8 cellular contexts compared by ENCODE assay signal in genomic region chr4:25863347-25863784, GRCh38. TPM values are rescaled to one million over a fixed set of nuclear protein-coding genes. Genes with fewer than 3 reads are reported as not detected.
DNase-seq lines count a peak whose midpoint lies in the region; ATAC-seq and TF ChIP-seq lines count a peak whose summit lies in the region.

No MANE protein-coding gene starts in this region.

- H4K20me1 ChIP-seq in SK-N-SH (ENCODE audit: insufficient read depth) = no peaks in the 10 kb centered on the region

- no peak for TF ChIP-seq RAD21 in SK-N-SH (IDR thresholded peaks at IDR 0.05; ENCODE audit: low read length)

- H3F3A ChIP-seq in SK-N-SH (replicated peaks; ENCODE audit: insufficient read depth) = no peaks in the 10 kb centered on the region

- H3K79me2 ChIP-seq in SK-N-SH (ENCODE audit: insufficient read depth) = no peaks in the 10 kb centered on the region

- peaks cover 4% of the 10 kb centered on the region for H3K36me3 Mint-ChIP-seq in osteocyte (ENCODE audit: unreplicated experiment)

- peak overlapping the region; percentile 66 for H3K4me3 Mint-ChIP-seq in osteocyte (ENCODE audit: unreplicated experiment)

- TF ChIP-seq EP300 in SK-N-SH (IDR thresholded peaks at IDR 0.05; ENCODE audit: borderline replicate concordance in 1 of 2, low read depth in 1 of 2, low read length in 1 of 2) = no peak

- H3K27me3 ChIP-seq in SK-N-SH (ENCODE audit: insufficient read depth) = no peaks in the 10 kb centered on the region

- H3K9me2 ChIP-seq in SK-N-SH = no peaks in the 10 kb centered on the region

- no peaks in the 10 kb centered on the region for H3K9me3 Mint-ChIP-seq in osteocyte (ENCODE audit: unreplicated experiment)

- TF ChIP-seq CTCF in SK-N-SH (IDR thresholded peaks at IDR 0.05) (peak; percentile 40), VCaP (conservative IDR thresholded peaks at IDR 0.05) (peak; percentile 50), fibroblast of mammary gland (conservative IDR thresholded peaks at IDR 0.05; ENCODE audit: control insufficient read depth, insufficient read depth, low read depth, low read length) (no peak), osteocyte (IDR thresholded peaks at IDR 0.05) (peak; percentile 38)

- no peak overlapping the region for H2AFZ ChIP-seq in SK-N-SH (ENCODE audit: low read depth)

- CTCF ChIA-PET in SK-N-SH (lab: Yijun Ruan, JAX) = no interaction called here

- 70% methylated on average over 26 of the region's 26 CpGs for WGBS in SK-N-SH (ENCODE audit: low lambda C conversion rate)

- H3K27ac Mint-ChIP-seq in osteocyte (ENCODE audit: unreplicated experiment) = no peak overlapping the region

- no peaks in the 10 kb centered on the region for H3K9me3 ChIP-seq in SK-N-SH

- H3K9ac ChIP-seq in SK-N-SH = no peak overlapping the region

- DNase-seq in SK-N-SH = peak; percentile 57
- no peak for DNase-seq in fibroblast of mammary gland (ENCODE audit: low read depth)
- DNase-seq in osteocyte (ENCODE audit: extremely low spot score, unreplicated experiment) = no peak
- DNase-seq in dermis blood vessel endothelial cell = no peak
- no peak for DNase-seq in DMS79 treated with DMSO at 0.1 percent for 48 hours (lab: John Stamatoyannopoulos, UW)

- H3K4me1 Mint-ChIP-seq in osteocyte (ENCODE audit: unreplicated experiment) = peaks cover 18% of the 10 kb centered on the region

- no peaks in the 10 kb centered on the region for H3K27me3 Mint-ChIP-seq in osteocyte (ENCODE audit: unreplicated experiment)

- H3K4me1 ChIP-seq in SK-N-SH (ENCODE audit: control insufficient read depth in 1 of 2, insufficient read depth in 2 of 2, low read depth in 1 of 2, low read length in 1 of 2) = peaks cover 13 to 14% of the 10 kb centered on the region in 2 experiments; a peak in 2 of 4 replicates

- POLR2A ChIA-PET in SK-N-SH (lab: Yijun Ruan, JAX) = no interaction called here

- peak overlapping the region; percentile 50; the same call in 1 of the 2 replicates for H3K4me2 ChIP-seq in SK-N-SH

- H3K4me3 ChIP-seq in SK-N-SH (ENCODE audit: low read depth in 2 of 2, low read length in 1 of 2) (peak overlapping the region; percentile 17 to 57; a peak in 3 of 4 replicates), fibroblast of mammary gland (ENCODE audit: control insufficient read depth, low read depth, low read length) (peak overlapping the region; percentile 27)

- H3K36me3 ChIP-seq in SK-N-SH (replicated peaks in 1 of 2; ENCODE audit: control insufficient read depth in 1 of 2, insufficient read depth in 2 of 2, low read length in 1 of 2) = no peaks in the 10 kb centered on the region

- H3K27ac ChIP-seq in SK-N-SH (ENCODE audit: low read depth in 2 of 2, low read length in 1 of 2) (no peak overlapping the region), VCaP (peak overlapping the region; percentile 75)

- ATAC-seq in SK-N-SH treated with all-trans-retinoic acid at 6 μM for 48 hours (no peak), GM21390 (IDR thresholded peaks at IDR 0.05; ENCODE audit: unreplicated experiment) (no peak)

TF ChIP-seq in SK-N-SH, 30 proteins besides CTCF, POLR2A, EP300 and RAD21:
- TF ChIP-seq JUND (IDR thresholded peaks at IDR 0.05) = no peak
TF ChIP-seq in SK-N-SH: peak in this region for 0.

TF ChIP-seq in SK-N-SH treated with all-trans-retinoic acid at 6 μM for 48 hours, 23 proteins besides CTCF, POLR2A, EP300 and RAD21:
- TF ChIP-seq PATZ1 (CRISPR knock-in tag; IDR thresholded peaks at IDR 0.05; ENCODE audit: borderline replicate concordance) (no peak), CREB5 (CRISPR knock-in tag; IDR thresholded peaks at IDR 0.05; ENCODE audit: low read depth) (no peak), ESRRG (CRISPR knock-in tag; IDR thresholded peaks at IDR 0.05) (no peak), ZFP3 (CRISPR knock-in tag; IDR thresholded peaks at IDR 0.05) (no peak), CSDC2 (CRISPR knock-in tag; IDR thresholded peaks at IDR 0.05) (no peak), CSRNP3 (CRISPR knock-in tag; IDR thresholded peaks at IDR 0.05) (no peak), GLIS3 (CRISPR knock-in tag; IDR thresholded peaks at IDR 0.05) (no peak), RARB (CRISPR knock-in tag; IDR thresholded peaks at IDR 0.05) (no peak), ZNF70 (CRISPR knock-in tag; IDR thresholded peaks at IDR 0.05) (no peak), ISL1 (CRISPR knock-in tag; IDR thresholded peaks at IDR 0.05) (no peak)

RNA-seq across cellular contexts. Expression of gene SEL1L3, which starts 0.6 kb away (rescaled TPM):
- 2.2 and 3.7 TPM in 2 replicates for polyA plus RNA-seq in SK-N-SH (2012; rRNA removed)
- polyA plus RNA-seq in SK-N-SH (2012; cell fraction: cytosol; rRNA removed) = 3.8 and 4.1 TPM in 2 replicates
- polyA plus RNA-seq in SK-N-SH (2012; cell fraction: nucleus; rRNA removed) = 1.8 and 3.8 TPM in 2 replicates
- total RNA-seq in osteocyte = 28.0 and 31.5 TPM in 2 replicates
- total RNA-seq in dermis blood vessel endothelial cell = 74.2 and 91.2 TPM in 2 replicates

RNA-seq across cellular contexts. Expression of gene SMIM20, which starts 50.7 kb away (rescaled TPM):
- 39.2 and 39.4 TPM in 2 replicates for polyA plus RNA-seq in SK-N-SH (2012; rRNA removed)
- polyA plus RNA-seq in SK-N-SH (2012; cell fraction: cytosol; rRNA removed) = 56.0 and 63.8 TPM in 2 replicates
- polyA plus RNA-seq in SK-N-SH (2012; cell fraction: nucleus; rRNA removed) = 7.7 and 12.2 TPM in 2 replicates
- total RNA-seq in osteocyte = 28.4 and 29.4 TPM in 2 replicates
- 14.0 and 14.5 TPM in 2 replicates for total RNA-seq in dermis blood vessel endothelial cell
